ENCODE assay signal across 1 cellular context in the genomic region with DNA sequence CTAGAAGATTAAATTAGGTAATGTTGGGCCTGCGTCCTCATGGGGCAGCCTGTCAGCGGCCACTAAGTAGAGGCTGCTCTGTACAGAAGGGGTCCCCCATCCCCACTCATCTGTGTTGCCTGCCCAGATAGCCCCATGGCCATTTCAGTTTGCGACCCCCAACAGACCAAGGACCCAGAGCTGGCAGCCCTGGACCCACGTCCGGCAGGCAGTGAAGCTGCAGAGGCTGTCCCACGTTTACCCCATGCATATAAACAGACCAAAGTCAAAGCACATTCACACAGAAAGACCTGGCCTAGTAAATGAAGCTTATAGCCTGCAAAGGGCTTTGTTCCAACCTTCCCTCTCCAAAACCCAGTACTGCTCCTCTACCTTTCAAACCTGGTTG.
A peak's percentile ranks its signal among the peaks of the same experiment; 100 is the strongest.
TF ChIP-seq lines count a peak whose summit lies in the region.

No MANE protein-coding gene starts in this region.

TF ChIP-seq in H1, 55 proteins besides CTCF, POLR2A, EP300 and RAD21:
- TF ChIP-seq POLR2AphosphoS5 (IDR thresholded peaks at IDR 0.05; ENCODE audit: low read depth, low read length) (peak; percentile 34), GTF2F1 (IDR thresholded peaks at IDR 0.05; ENCODE audit: borderline replicate concordance, low read depth, low read length) (no peak), KDM1A (IDR thresholded peaks at IDR 0.05; ENCODE audit: borderline replicate concordance, low read length) (no peak)
- TF ChIP-seq, protein P1, sequence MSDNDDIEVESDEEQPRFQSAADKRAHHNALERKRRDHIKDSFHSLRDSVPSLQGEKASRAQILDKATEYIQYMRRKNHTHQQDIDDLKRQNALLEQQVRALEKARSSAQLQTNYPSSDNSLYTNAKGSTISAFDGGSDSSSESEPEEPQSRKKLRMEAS (IDR thresholded peaks at IDR 0.05), result no peak
